9 cellular contexts compared by ENCODE assay signal in the genomic region with DNA sequence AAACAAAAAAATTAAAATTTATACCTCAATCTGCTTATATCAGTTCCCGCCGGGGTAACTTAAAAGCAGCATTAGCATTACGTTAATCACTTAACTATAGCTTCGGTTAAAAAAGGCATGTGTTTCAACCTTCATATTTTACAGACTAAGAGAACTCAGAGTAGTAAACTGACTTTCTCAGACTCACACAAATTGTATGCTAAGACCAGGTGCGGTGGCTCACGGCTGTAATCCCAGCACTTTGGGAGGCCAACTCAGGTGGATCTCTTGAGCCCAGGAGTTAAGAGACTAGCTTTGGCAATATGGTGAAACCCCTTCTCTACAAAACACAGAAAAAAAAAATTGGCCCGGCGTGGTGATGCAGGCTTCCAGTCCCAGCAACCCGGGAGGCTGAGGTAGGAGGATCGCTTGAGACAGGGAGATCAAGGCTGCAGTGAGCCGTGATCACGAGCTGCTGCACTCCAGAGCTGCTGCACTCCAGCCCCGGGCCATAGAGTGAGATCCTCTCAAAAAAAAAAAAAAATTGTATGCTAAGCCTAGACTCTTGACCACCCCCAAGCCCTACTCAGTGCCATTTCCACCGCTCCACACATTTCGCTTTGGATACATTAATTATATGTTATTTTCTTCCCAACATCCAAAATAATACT. TPM values are rescaled to one million over a fixed set of nuclear protein-coding genes. Genes with fewer than 3 reads are reported as not detected.
A peak's percentile ranks its signal among the peaks of the same experiment; 100 is the strongest.
DNase-seq lines count a peak whose midpoint lies in the region; ATAC-seq and TF ChIP-seq lines count a peak whose summit lies in the region.
"Had no signal": no experiment of that assay in that cellular context is flagged by ENCODE, and none has a peak within 500 bp of the region (broad histone marks: within the 10 kb centered on the region; RNA-seq: fewer than 3 reads in every experiment).

No MANE protein-coding gene starts in this region.

- peaks cover 56% of the 10 kb centered on the region for H3K4me1 Mint-ChIP-seq in CD8-positive, alpha-beta T cell (ENCODE audit: low read depth)
- H3K4me1 Mint-ChIP-seq in naive thymus-derived CD4-positive, alpha-beta T cell: peaks cover 31 to 71% (median 61%) of the 10 kb centered on the region in 7 donors

- DNase-seq in CD8-positive, alpha-beta T cell: no peak
- DNase-seq in MG63: peak; percentile 20
- DNase-seq in mammary epithelial cell: no peak
- DNase-seq in naive thymus-derived CD4-positive, alpha-beta T cell: no peak
- DNase-seq in GM03348 (ENCODE audit: low spot score): no peak
- DNase-seq in omental fat pad (ENCODE audit: low spot score): no peak
- DNase-seq in AG20443 (ENCODE audit: low spot score): no peak

- dilution Hi-C loops in mammary epithelial cell (cut with HindIII; ENCODE audit: low sequenced_read_pairs): no loop called here

- no TSS peak for BruUV-seq in mammary epithelial cell (replicated peaks; lab: Mats Ljungman, UMichigan)

- intact Hi-C loops in CD8-positive, alpha-beta T cell (cut with DNase I, micrococcal nuclease): loop anchor here (2.0 to 10.0 kb wide), 3 partner anchors 42 to 837 kb away; a partner anchor contains a TSS
- intact Hi-C loops in mammary epithelial cell (cut with micrococcal nuclease): no loop called here
- intact Hi-C loops in naive thymus-derived CD4-positive, alpha-beta T cell (cut with micrococcal nuclease): loop anchor here (5.0 kb wide), 2 partner anchors 82 to 522 kb away; a partner anchor contains a TSS

- peaks cover 72% of the 10 kb centered on the region for H3K79me2 ChIP-seq in mammary epithelial cell (ENCODE audit: insufficient read depth, low read length)

- no peak for TF ChIP-seq CTCF in CD8-positive, alpha-beta T cell (IDR thresholded peaks at IDR 0.05)
- TF ChIP-seq CTCF in mammary epithelial cell (conservative IDR thresholded peaks at IDR 0.05 in 1 of 2, IDR thresholded peaks at IDR 0.05 in 1 of 2; ENCODE audit: extremely low read depth in 1 of 2, insufficient read depth in 1 of 2, low read depth in 1 of 2, low read length in 2 of 2) (no peak), omental fat pad (IDR thresholded peaks at IDR 0.05) (no peak)

- no peaks in the 10 kb centered on the region for H3K27me3 ChIP-seq in CD8-positive, alpha-beta T cell (ENCODE audit: insufficient read depth, low read length)
- H3K27me3 ChIP-seq in MG63: no peaks in the 10 kb centered on the region
- H3K27me3 ChIP-seq in mammary epithelial cell (ENCODE audit: insufficient read depth, low read length): no peaks in the 10 kb centered on the region
- no peaks in the 10 kb centered on the region for H3K27me3 ChIP-seq in naive thymus-derived CD4-positive, alpha-beta T cell (ENCODE audit: control insufficient read depth in 2 of 2, insufficient read depth in 2 of 2, low read length in 2 of 2)

- in situ Hi-C loops in mammary epithelial cell (cut with MboI; ENCODE audit: low sequenced_read_pairs in 2 of 2): loop anchor here in 1 of 2 donors (5.0 kb wide), 1 partner anchor 122 kb away; no protein-coding TSS in a partner anchor

- no peak overlapping the region for H2AFZ ChIP-seq in mammary epithelial cell (ENCODE audit: low read depth, low read length)

- no peaks in the 10 kb centered on the region for H3K9me3 ChIP-seq in CD8-positive, alpha-beta T cell (ENCODE audit: low read length)
- no peaks in the 10 kb centered on the region for H3K9me3 ChIP-seq in MG63
- H3K9me3 ChIP-seq in mammary epithelial cell (replicated peaks; ENCODE audit: insufficient read depth, low read length): no peaks in the 10 kb centered on the region
- no peaks in the 10 kb centered on the region for H3K9me3 ChIP-seq in naive thymus-derived CD4-positive, alpha-beta T cell (ENCODE audit: control insufficient read depth in 2 of 3, low read length in 3 of 3)

- H4K20me1 ChIP-seq in mammary epithelial cell (ENCODE audit: insufficient read depth, low read length): no peaks in the 10 kb centered on the region

- no peaks in the 10 kb centered on the region for H3K36me3 ChIP-seq in CD8-positive, alpha-beta T cell (ENCODE audit: insufficient read depth, low read length)
- no peaks in the 10 kb centered on the region for H3K36me3 ChIP-seq in MG63
- H3K36me3 ChIP-seq in mammary epithelial cell (ENCODE audit: insufficient read depth, low read length): no peaks in the 10 kb centered on the region
- H3K36me3 ChIP-seq in naive thymus-derived CD4-positive, alpha-beta T cell (ENCODE audit: control insufficient read depth in 2 of 3, insufficient read depth in 3 of 3, low read length in 3 of 3): peaks cover 0 to 11% (median 0%) of the 10 kb centered on the region in 3 experiments

- H3K4me3 Mint-ChIP-seq in CD8-positive, alpha-beta T cell: peak overlapping the region; percentile 95
- peak overlapping the region; percentile 66 to 96 (median 86) for H3K4me3 Mint-ChIP-seq in naive thymus-derived CD4-positive, alpha-beta T cell

- peaks cover 23% of the 10 kb centered on the region for H3K4me1 ChIP-seq in CD8-positive, alpha-beta T cell (ENCODE audit: insufficient read depth, low read length)
- peaks cover 17% of the 10 kb centered on the region for H3K4me1 ChIP-seq in mammary epithelial cell (ENCODE audit: insufficient read depth, low read length)
- H3K4me1 ChIP-seq in naive thymus-derived CD4-positive, alpha-beta T cell (ENCODE audit: control insufficient read depth in 2 of 2, insufficient read depth in 2 of 2, low read length in 2 of 2): peaks cover 15 to 20% of the 10 kb centered on the region in 2 donors

- H3K4me2 ChIP-seq in mammary epithelial cell (ENCODE audit: insufficient read depth, low read depth, low read length): peak overlapping the region; percentile 95

- ATAC-seq in CD8-positive, alpha-beta T cell: no peak
- ATAC-seq in naive thymus-derived CD4-positive, alpha-beta T cell: no peak
- ATAC-seq in GM21360 (IDR thresholded peaks at IDR 0.05; ENCODE audit: unreplicated experiment): no peak
- no peak for ATAC-seq in omental fat pad (ENCODE audit: low FRiP score)
- ATAC-seq: left colon had no signal

- no peaks in the 10 kb centered on the region for H3K27me3 Mint-ChIP-seq in CD8-positive, alpha-beta T cell (ENCODE audit: low read depth)
- H3K27me3 Mint-ChIP-seq in naive thymus-derived CD4-positive, alpha-beta T cell: no peaks in the 10 kb centered on the region

- H3K36me3 Mint-ChIP-seq in CD8-positive, alpha-beta T cell: peaks cover 4% of the 10 kb centered on the region
- H3K36me3 Mint-ChIP-seq in naive thymus-derived CD4-positive, alpha-beta T cell: peaks cover 0 to 9% (median 0%) of the 10 kb centered on the region in 5 donors

- peak overlapping the region; percentile 77 for H3K9ac ChIP-seq in mammary epithelial cell (ENCODE audit: insufficient read depth, low read length)

- no peak overlapping the region for H3K4me3 ChIP-seq in CD8-positive, alpha-beta T cell (ENCODE audit: low read depth, low read length)
- H3K4me3 ChIP-seq in MG63: peak overlapping the region; percentile 80
- H3K4me3 ChIP-seq in mammary epithelial cell (replicated peaks in 1 of 3; ENCODE audit: insufficient read depth in 1 of 3, low read depth in 2 of 3, low read length in 3 of 3): peak overlapping the region; percentile 71 to 93 (median 80)
- peak overlapping the region; percentile 86 for H3K4me3 ChIP-seq in naive thymus-derived CD4-positive, alpha-beta T cell (ENCODE audit: low read length)

- no peaks in the 10 kb centered on the region for H3K9me3 Mint-ChIP-seq in CD8-positive, alpha-beta T cell
- no peaks in the 10 kb centered on the region for H3K9me3 Mint-ChIP-seq in naive thymus-derived CD4-positive, alpha-beta T cell

- WGBS in mammary epithelial cell (ENCODE audit: low coverage, missing lambda C conversion rate): 16% methylated on average over 12 of the region's 15 CpGs

- peak overlapping the region; percentile 78 for H3K27ac Mint-ChIP-seq in CD8-positive, alpha-beta T cell
- peak overlapping the region; percentile 49 to 86 (median 72) for H3K27ac Mint-ChIP-seq in naive thymus-derived CD4-positive, alpha-beta T cell

- POLR2A ChIA-PET in CD8-positive, alpha-beta T cell (lab: Charles Lee): interaction anchor here (1.2 to 6.1 kb wide), 4 partner anchors 65 to 150 kb away, joined by 4 to 78 read pairs (median 21); a partner anchor contains a TSS
- POLR2A ChIA-PET in naive thymus-derived CD4-positive, alpha-beta T cell (lab: Charles Lee): interaction anchor here (0.6 to 6.4 kb wide), 12 partner anchors 18 to 1181 kb away, joined by 3 to 61 read pairs (median 4); a partner anchor contains a TSS

- CTCF ChIA-PET in CD8-positive, alpha-beta T cell (lab: Charles Lee): interaction anchor here (1.3 to 8.6 kb wide), 3 partner anchors 19 to 67 kb away, joined by 5 to 82 read pairs (median 38); a partner anchor contains a TSS
- CTCF ChIA-PET in mammary epithelial cell (lab: Charles Lee; ENCODE audit: low non-redundant PET): no interaction called here
- CTCF ChIA-PET in naive thymus-derived CD4-positive, alpha-beta T cell (lab: Charles Lee): interaction anchor here (0.7 to 1.3 kb wide), 5 partner anchors 125 to 592 kb away, joined by 3 to 5 read pairs (median 3); no protein-coding TSS in a partner anchor

- no peak overlapping the region for H3K27ac ChIP-seq in CD8-positive, alpha-beta T cell (ENCODE audit: low read depth, low read length)
- peak overlapping the region; percentile 82 for H3K27ac ChIP-seq in mammary epithelial cell (ENCODE audit: insufficient read depth, low read depth, low read length)
- H3K27ac ChIP-seq in naive thymus-derived CD4-positive, alpha-beta T cell (ENCODE audit: low read depth, low read length): no peak overlapping the region

RNA-seq across cellular contexts. Expression of a gene that starts 2.4 kb away (rescaled TPM):
- 10 to 100 TPM; 35.0 to 37.6 TPM for total RNA-seq in CD8-positive, alpha-beta T cell
- 30.5 and 34.1 TPM in 2 replicates for total RNA-seq in MG63 (2014; rRNA removed; shearing (Covaris generic); ENCODE audit: low replicate concordance)
- total RNA-seq in mammary epithelial cell (10 to 100 TPM; 36.0 to 46.0 TPM), omental fat pad (10 to 100 TPM; 32.3 to 41.6 (median 36.4) TPM)
- 17.2 TPM for polyA plus RNA-seq in mammary epithelial cell
- polyA minus RNA-seq in mammary epithelial cell: 37.6 TPM
- total RNA-seq in naive thymus-derived CD4-positive, alpha-beta T cell: 10 to 100 TPM; 10.1 to 66.8 (median 30.2) TPM
- polyA plus RNA-seq in naive thymus-derived CD4-positive, alpha-beta T cell: 10 to 100 TPM; 14.1 to 16.4 TPM
